ENCODE assay signal across 22 cellular contexts in genomic region chr4:184641022-184641421, GRCh38. TPM values are rescaled to one million over a fixed set of nuclear protein-coding genes. Genes with fewer than 3 reads are reported as not detected.
DNase-seq lines count a peak whose midpoint lies in the region; ATAC-seq and TF ChIP-seq lines count a peak whose summit lies in the region.
"Had no signal": no experiment of that assay in that cellular context is flagged by ENCODE, and none has a peak within 500 bp of the region (broad histone marks: within the 10 kb centered on the region; RNA-seq: fewer than 3 reads in every experiment).

No MANE protein-coding gene starts in this region.

- peaks cover 64% of the 10 kb centered on the region for H4K20me1 ChIP-seq in Loucy (ENCODE audit: insufficient read depth, low read length, poor library complexity, severe bottlenecking)

- no peak overlapping the region for H3K9ac ChIP-seq in Loucy (ENCODE audit: low read depth, low read length, poor library complexity, severe bottlenecking)

- H3K4me1 ChIP-seq in Loucy (ENCODE audit: insufficient read depth, low read length, poor library complexity, severe bottlenecking) = peaks cover 52% of the 10 kb centered on the region

- H3F3A ChIP-seq in Loucy (ENCODE audit: low read depth) = no peaks in the 10 kb centered on the region

- H3K27ac Mint-ChIP-seq in osteocyte (ENCODE audit: unreplicated experiment) = no peak overlapping the region
- H3K27ac Mint-ChIP-seq: activated CD8-positive, alpha-beta T cell treated with anti-CD3 and anti-CD28 coated beads, Interleukin-2, amount 10 ng/mL, durations not matched to agents 7 days and 5 days; activated naive CD8-positive, alpha-beta T cell treated with anti-CD3 and anti-CD28 coated beads, Interleukin-2, amount 50 U/mL, for 24 hours; activated T-helper 17 cell treated with anti-CD3 and anti-CD28 coated beads, Interleukin-2, amount 50 U/mL, for 72 hours; nephron had no signal

- H3K27me3 Mint-ChIP-seq in osteocyte (ENCODE audit: unreplicated experiment) = no peaks in the 10 kb centered on the region
- H3K27me3 Mint-ChIP-seq: activated naive CD8-positive, alpha-beta T cell treated with anti-CD3 and anti-CD28 coated beads, Interleukin-2, amount 50 U/mL, for 24 hours; activated T-helper 17 cell treated with anti-CD3 and anti-CD28 coated beads, Interleukin-2, amount 50 U/mL, for 72 hours had no signal

- H3K4me2 ChIP-seq in Loucy (ENCODE audit: low read depth, low read length, poor library complexity, severe bottlenecking) = peak overlapping the region; percentile 27

- peaks cover 94% of the 10 kb centered on the region for H3K79me2 ChIP-seq in Loucy (ENCODE audit: insufficient read depth, low read length)

- no peaks in the 10 kb centered on the region for H3K9me3 ChIP-seq in Loucy (ENCODE audit: insufficient read depth, low read depth, low read length)
- H3K9me3 ChIP-seq: vagina had no signal

- H3K36me3 Mint-ChIP-seq in osteocyte (ENCODE audit: unreplicated experiment) = peaks cover 28% of the 10 kb centered on the region

- ATAC-seq in GM19452 (IDR thresholded peaks at IDR 0.05; ENCODE audit: unreplicated experiment) (peak; percentile 71), HG02870 (IDR thresholded peaks at IDR 0.05; ENCODE audit: unreplicated experiment) (peak; percentile 58)
- ATAC-seq: activated CD8-positive, alpha-beta T cell treated with anti-CD3 and anti-CD28 coated beads, Interleukin-2, amount 10 ng/mL, durations not matched to agents 7 days and 5 days; activated naive CD8-positive, alpha-beta T cell treated with anti-CD3 and anti-CD28 coated beads, Interleukin-2, amount 50 U/mL, for 24 hours; activated T-helper 17 cell treated with anti-CD3 and anti-CD28 coated beads, Interleukin-2, amount 50 U/mL, for 72 hours had no signal

- no peaks in the 10 kb centered on the region for H3K9me3 Mint-ChIP-seq in osteocyte (ENCODE audit: unreplicated experiment)
- H3K9me3 Mint-ChIP-seq: activated naive CD8-positive, alpha-beta T cell treated with anti-CD3 and anti-CD28 coated beads, Interleukin-2, amount 50 U/mL, for 24 hours; activated T-helper 17 cell treated with anti-CD3 and anti-CD28 coated beads, Interleukin-2, amount 50 U/mL, for 72 hours; nephron had no signal

- H3K9me2 ChIP-seq in Loucy (replicated peaks; ENCODE audit: low read depth, low read length) = no peaks in the 10 kb centered on the region

- DNase-seq in GM13977 (ENCODE audit: low spot score) = peak; percentile 23
- DNase-seq in SKM-1 (lab: John Stamatoyannopoulos, UW; ENCODE audit: unreplicated experiment) = no peak
- DNase-seq in Kasumi-1 (lab: John Stamatoyannopoulos, UW) = no peak
- no peak for DNase-seq in stimulated activated naive CD4-positive, alpha-beta T cell treated with Interleukin-2 at 50 U/mL for 16 hours (lab: John Stamatoyannopoulos, UW)
- DNase-seq in osteocyte (ENCODE audit: extremely low spot score, unreplicated experiment) = no peak
- DNase-seq: activated CD8-positive, alpha-beta T cell treated with anti-CD3 and anti-CD28 coated beads, Interleukin-2, amount 10 ng/mL, durations not matched to agents 7 days and 5 days; activated naive CD8-positive, alpha-beta T cell treated with anti-CD3 and anti-CD28 coated beads, Interleukin-2, amount 50 U/mL, for 24 hours; brain microvascular endothelial cell; HCEC 1CT; hypothalamus; KBM-7; kidney; mesendoderm; NCI-H1417; NCI-H2171; NCI-H82 had no signal

- peaks cover 23% of the 10 kb centered on the region for H3K36me3 ChIP-seq in Loucy (ENCODE audit: insufficient read depth, low read length)

- no peak overlapping the region for H3K4me3 Mint-ChIP-seq in osteocyte (ENCODE audit: unreplicated experiment)
- H3K4me3 Mint-ChIP-seq: activated CD8-positive, alpha-beta T cell treated with anti-CD3 and anti-CD28 coated beads, Interleukin-2, amount 10 ng/mL, durations not matched to agents 7 days and 5 days; activated naive CD8-positive, alpha-beta T cell treated with anti-CD3 and anti-CD28 coated beads, Interleukin-2, amount 50 U/mL, for 24 hours; activated T-helper 17 cell treated with anti-CD3 and anti-CD28 coated beads, Interleukin-2, amount 50 U/mL, for 72 hours; nephron had no signal

- H2AFZ ChIP-seq in Loucy (ENCODE audit: low read length) = no peak overlapping the region

- H3K4me3 ChIP-seq in Loucy (ENCODE audit: low read length, poor library complexity, severe bottlenecking) = no peak overlapping the region
- H3K4me3 ChIP-seq: vagina had no signal

- H3K27me3 ChIP-seq in Loucy (ENCODE audit: insufficient read depth, low read length, poor library complexity, severe bottlenecking) = no peaks in the 10 kb centered on the region
- H3K27me3 ChIP-seq: brain microvascular endothelial cell, vagina had no signal

- peaks cover 32% of the 10 kb centered on the region for H3K4me1 Mint-ChIP-seq in osteocyte (ENCODE audit: unreplicated experiment)

- in situ Hi-C loops in GM13977 (cut with MboI; ENCODE audit: low pct_unique_long_range_greater_than_20kb, low sequenced_read_pairs, unreplicated experiment) = no loop called here

- no peak for TF ChIP-seq CTCF in GM13977 (IDR thresholded peaks at IDR 0.05; ENCODE audit: extremely low read depth, insufficient read depth, missing control alignments)
- TF ChIP-seq CTCF in Loucy (conservative IDR thresholded peaks at IDR 0.05; ENCODE audit: low read length) = no peak
- no peak for TF ChIP-seq CTCF in osteocyte (IDR thresholded peaks at IDR 0.05)

RNA-seq across cellular contexts. Expression of gene CASP3, which starts 8.2 kb away (rescaled TPM):
- total RNA-seq in osteocyte = 28.2 and 33.3 TPM in 2 replicates

RNA-seq across cellular contexts. Expression of gene PRIMPOL, which starts 8.5 kb away (rescaled TPM):
- total RNA-seq in osteocyte = 13.2 and 17.5 TPM in 2 replicates
